1 cellular context compared by ENCODE assay signal in genomic region chr12:33588082-33588712, GRCh38.
TF ChIP-seq lines count a peak whose summit lies in the region.

No MANE protein-coding gene starts in this region.

TF ChIP-seq in K562, 482 proteins besides CTCF, POLR2A, EP300 and RAD21 (continued from another document):
- peak; percentile 80 for TF ChIP-seq HMBOX1 (IDR thresholded peaks at IDR 0.05)
- TF ChIP-seq ZNF311 (CRISPR knock-in tag; IDR thresholded peaks at IDR 0.05): no peak
- no peak for TF ChIP-seq HOMEZ (CRISPR knock-in tag; IDR thresholded peaks at IDR 0.05)
- TF ChIP-seq CEBPG (CRISPR knock-in tag; IDR thresholded peaks at IDR 0.05): peak; percentile 75; the same call in 1 of the 2 replicates
- TF ChIP-seq CEBPG (tag; conservative IDR thresholded peaks at IDR 0.05 in 1 of 2, IDR thresholded peaks at IDR 0.05 in 1 of 2): peak; percentile 87
- no peak for TF ChIP-seq ZC3H8 (IDR thresholded peaks at IDR 0.05)
- TF ChIP-seq SRSF9 (IDR thresholded peaks at IDR 0.05; ENCODE audit: borderline replicate concordance, low read depth, low read length): no peak
